Comparison of ENCODE assay signal across 8 cellular contexts in genomic region chr19:1260749-1261511, GRCh38. TPM values are rescaled to one million over a fixed set of nuclear protein-coding genes. Genes with fewer than 3 reads are reported as not detected.
A peak's percentile ranks its signal among the peaks of the same experiment; 100 is the strongest.
DNase-seq lines count a peak whose midpoint lies in the region; ATAC-seq, FAIRE-seq and TF ChIP-seq lines count a peak whose summit lies in the region.

No MANE protein-coding gene starts in this region.

- TF ChIP-seq CTCF in H1 (IDR thresholded peaks at IDR 0.05; ENCODE audit: control extremely low read depth in 1 of 3, insufficient read depth in 1 of 3, low read depth in 1 of 3, low read length in 3 of 3), result no peak

- H3K27me3 ChIP-seq in CD8-positive, alpha-beta memory T cell (ENCODE audit: insufficient read depth, low read length, poor library complexity, severe bottlenecking), result no peaks in the 10 kb centered on the region
- H3K27me3 ChIP-seq in HUES6 (ENCODE audit: control insufficient read depth, insufficient read depth, low read length), result no peaks in the 10 kb centered on the region
- no peaks in the 10 kb centered on the region; a peak in 1 of 7 replicates for H3K27me3 ChIP-seq in H1 (replicated peaks in 1 of 4; ENCODE audit: control insufficient read depth in 3 of 4, extremely low read depth in 1 of 4, insufficient read depth in 3 of 4, low read length in 3 of 4)

- no peak overlapping the region for H3K23ac ChIP-seq in H1 (ENCODE audit: insufficient read length)

- peak overlapping the region; percentile 88; the same call in 1 of the 2 replicates for H2BK5ac ChIP-seq in H1 (ENCODE audit: low read depth, low read length)

- peak overlapping the region; percentile 98 for H3K27ac ChIP-seq in CD8-positive, alpha-beta memory T cell (ENCODE audit: low read depth, low read length)
- peak overlapping the region; percentile 86; the same call in 1 of the 2 replicates for H3K27ac ChIP-seq in HUES6 (ENCODE audit: low read depth, low read length)
- peak overlapping the region; percentile 72; the same call in 1 of the 2 replicates for H3K27ac ChIP-seq in H1 (ENCODE audit: low read depth, low read length)

- H4K91ac ChIP-seq in H1 (replicated peaks; ENCODE audit: insufficient read length, low read length), result peak overlapping the region; percentile 88

- WGBS in H1 (ENCODE audit: extremely low coverage in 1 of 2, insufficient coverage in 1 of 2, insufficient read length in 1 of 2, insufficient replicate concordance in 2 of 2, low coverage in 1 of 2, low lambda C conversion rate in 2 of 2, missing lambda C conversion rate in 1 of 2), 2 experiments, result 2% methylated on average over 55 of the region's 82 CpGs; no CpG with 5 or more reads in 1 of the 2 experiments

- H3K36me3 ChIP-seq in CD8-positive, alpha-beta memory T cell (ENCODE audit: insufficient read depth, low read length), result peaks cover 9% of the 10 kb centered on the region
- peaks cover 24% of the 10 kb centered on the region for H3K36me3 ChIP-seq in HUES6 (ENCODE audit: control insufficient read depth, insufficient read depth, low read length)
- H3K36me3 ChIP-seq in H1 (ENCODE audit: control insufficient read depth in 2 of 4, insufficient read depth in 4 of 4, low read length in 3 of 4), result peaks cover 3 to 25% (median 7%) of the 10 kb centered on the region in 4 experiments

- H4K8ac ChIP-seq in H1 (ENCODE audit: extremely low read depth, insufficient read depth, low read length), result peak overlapping the region; percentile 45; the same call in 1 of the 2 replicates

- H2BK12ac ChIP-seq in H1 (ENCODE audit: low read depth, low read length), result peak overlapping the region; percentile 96; the same call in 1 of the 2 replicates

- H3K4ac ChIP-seq in H1 (replicated peaks; ENCODE audit: insufficient read length, low read depth, low read length), result no peak overlapping the region

- H3K79me2 ChIP-seq in H1 (ENCODE audit: control insufficient read depth in 1 of 2, insufficient read depth in 2 of 2, low read length in 2 of 2), result peaks cover 0 to 2% of the 10 kb centered on the region in 2 experiments; a peak in 1 of 4 replicates

- no peak for TF ChIP-seq POLR2A in H1 (IDR thresholded peaks at IDR 0.05; ENCODE audit: control extremely low read depth in 1 of 2, low read depth in 2 of 2, low read length in 2 of 2)

- H3K9me3 Mint-ChIP-seq in CD8-positive, alpha-beta memory T cell, result no peaks in the 10 kb centered on the region
- H3K9me3 Mint-ChIP-seq in activated CD8-positive, alpha-beta memory T cell treated with anti-CD3 and anti-CD28 coated beads, Interleukin-2, amount 10 ng/mL, durations not matched to agents 7 days and 5 days (ENCODE audit: low read depth), result no peaks in the 10 kb centered on the region

- H3K4me3 Mint-ChIP-seq in CD8-positive, alpha-beta memory T cell, result peak overlapping the region; percentile 89 to 96 (median 92)
- peak overlapping the region; percentile 96 for H3K4me3 Mint-ChIP-seq in activated CD8-positive, alpha-beta memory T cell treated with anti-CD3 and anti-CD28 coated beads, Interleukin-2, amount 10 ng/mL, durations not matched to agents 7 days and 5 days

- no peak overlapping the region for H3K14ac ChIP-seq in H1 (ENCODE audit: insufficient read length)

- no peak for TF ChIP-seq EP300 in H1 (IDR thresholded peaks at IDR 0.05; ENCODE audit: borderline replicate concordance in 1 of 2, low read depth in 2 of 2, low read length in 2 of 2)

- H3K27ac Mint-ChIP-seq in CD8-positive, alpha-beta memory T cell, result peak overlapping the region; percentile 98 to 100 (median 100)
- H3K27ac Mint-ChIP-seq in activated CD8-positive, alpha-beta memory T cell treated with anti-CD3 and anti-CD28 coated beads, Interleukin-2, amount 10 ng/mL, durations not matched to agents 7 days and 5 days, result peak overlapping the region; percentile 98

- POLR2A ChIA-PET in CD8-positive, alpha-beta memory T cell (lab: Charles Lee), result interaction anchor here (0.7 to 4.1 kb wide), 8 partner anchors 8 to 193 kb away, joined by 3 to 41 read pairs (median 5); partner anchors contain the start of gene CIRBP
- POLR2A ChIA-PET in H1 (lab: Charles Lee; ENCODE audit: partially characterized antibody), result interaction anchor here (0.9 to 19.4 kb wide), 9 partner anchors 4 to 234 kb away, joined by 3 to 456 read pairs (median 6); partner anchors contain the start of genes ATP5F1D, CBARP, CIRBP and FAM174C

- peak overlapping the region; percentile 83 for H3K9ac ChIP-seq in HUES6 (ENCODE audit: low read length)
- H3K9ac ChIP-seq in H1 (replicated peaks in 1 of 4; ENCODE audit: extremely low read depth in 1 of 4, low read depth in 3 of 4, low read length in 3 of 4), result peak overlapping the region; percentile 31 to 65 (median 50); a peak in 6 of 7 replicates

- H3K4me1 Mint-ChIP-seq in CD8-positive, alpha-beta memory T cell, result peaks cover 46 to 79% (median 48%) of the 10 kb centered on the region in 3 donors
- H3K4me1 Mint-ChIP-seq in activated CD8-positive, alpha-beta memory T cell treated with anti-CD3 and anti-CD28 coated beads, Interleukin-2, amount 10 ng/mL, durations not matched to agents 7 days and 5 days, result peaks cover 53% of the 10 kb centered on the region

- peak; percentile 95 to 99 (median 97) for DNase-seq in CD8-positive, alpha-beta memory T cell
- DNase-seq in NOMO-1 treated with dmso at 0.1 percent for 144 hours (lab: John Stamatoyannopoulos, UW; ENCODE audit: unreplicated experiment) (peak; percentile 90), H1 (ENCODE audit: low read depth in 1 of 2, low spot score in 2 of 2) (peak; percentile 93 to 98), mesenteric fat pad (ENCODE audit: low spot score) (peak; percentile 100)
- peak; percentile 98 for DNase-seq in activated CD8-positive, alpha-beta memory T cell treated with anti-CD3 and anti-CD28 coated beads, Interleukin-2, amount 10 ng/mL, durations not matched to agents 7 days and 5 days
- DNase-seq in stimulated activated CD8-positive, alpha-beta memory T cell treated with anti-CD3 and anti-CD28 coated beads, Interleukin-15, amount 100 ng/mL, for 1 hour (ENCODE audit: low read depth), result peak; percentile 90

- no peak overlapping the region for H2BK20ac ChIP-seq in H1 (ENCODE audit: low read length)

- H3K79me1 ChIP-seq in H1 (ENCODE audit: low read depth, low read length), result no peaks in the 10 kb centered on the region

- H3K4me3 ChIP-seq in CD8-positive, alpha-beta memory T cell (ENCODE audit: low read length), result peak overlapping the region; percentile 95
- H3K4me3 ChIP-seq in HUES6 (ENCODE audit: low read depth, low read length) (peak overlapping the region; percentile 80), H1 (ENCODE audit: extremely low read depth in 1 of 4, insufficient read depth in 2 of 4, low read depth in 3 of 4, low read length in 4 of 4) (peak overlapping the region; percentile 52 to 77 (median 64))

- H2BK120ac ChIP-seq in H1 (replicated peaks; ENCODE audit: low read depth, low read length), result peak overlapping the region; percentile 33

- no peak overlapping the region for H2BK15ac ChIP-seq in H1 (ENCODE audit: low read length)

- no peak for TF ChIP-seq RAD21 in H1 (IDR thresholded peaks at IDR 0.05 in 1 of 2, conservative IDR thresholded peaks at IDR 0.05 in 1 of 2; ENCODE audit: low read depth in 2 of 2, low read length in 2 of 2)

- H3K27me3 Mint-ChIP-seq in CD8-positive, alpha-beta memory T cell, result peaks cover 0 to 5% of the 10 kb centered on the region in 2 donors
- H3K27me3 Mint-ChIP-seq in activated CD8-positive, alpha-beta memory T cell treated with anti-CD3 and anti-CD28 coated beads, Interleukin-2, amount 10 ng/mL, durations not matched to agents 7 days and 5 days, result no peaks in the 10 kb centered on the region

- no peaks in the 10 kb centered on the region for H3K9me3 ChIP-seq in CD8-positive, alpha-beta memory T cell (ENCODE audit: low read length)
- no peaks in the 10 kb centered on the region for H3K9me3 ChIP-seq in HUES6 (ENCODE audit: control insufficient read depth, insufficient read depth, low read depth, low read length)
- no peaks in the 10 kb centered on the region for H3K9me3 ChIP-seq in H1 (ENCODE audit: insufficient read depth in 2 of 2, low read depth in 1 of 2, low read length in 1 of 2)

- peak overlapping the region; percentile 93 for H3K18ac ChIP-seq in H1 (ENCODE audit: extremely low read depth, low read length)

- peak overlapping the region; percentile 39 for H3K56ac ChIP-seq in H1 (replicated peaks; ENCODE audit: insufficient read length, low read depth, low read length)

- H4K5ac ChIP-seq in H1 (ENCODE audit: insufficient read length, low read depth, low read length), result peak overlapping the region; percentile 68

- ATAC-seq in GM21360 (IDR thresholded peaks at IDR 0.05; ENCODE audit: unreplicated experiment), result peak; percentile 51
- peak; percentile 78 for ATAC-seq in activated CD8-positive, alpha-beta memory T cell treated with anti-CD3 and anti-CD28 coated beads, Interleukin-2, amount 10 ng/mL, durations not matched to agents 7 days and 5 days

- peaks cover 24% of the 10 kb centered on the region; the same call in 1 of the 2 replicates for H3K23me2 ChIP-seq in H1 (ENCODE audit: low read depth, low read length)

- FAIRE-seq in H1 (lab: Jason Lieb, UNC), result no peak

- peaks cover 6 to 15% of the 10 kb centered on the region in 2 experiments for H4K20me1 ChIP-seq in H1 (replicated peaks in 1 of 2; ENCODE audit: control insufficient read depth in 1 of 2, insufficient read depth in 2 of 2, low read length in 2 of 2)

- peaks cover 4 to 30% (median 4%) of the 10 kb centered on the region in 3 donors for H3K36me3 Mint-ChIP-seq in CD8-positive, alpha-beta memory T cell
- H3K36me3 Mint-ChIP-seq in activated CD8-positive, alpha-beta memory T cell treated with anti-CD3 and anti-CD28 coated beads, Interleukin-2, amount 10 ng/mL, durations not matched to agents 7 days and 5 days, result peaks cover 7% of the 10 kb centered on the region

- no peak overlapping the region for H2AFZ ChIP-seq in H1 (ENCODE audit: low read length)

- H3K4me1 ChIP-seq in CD8-positive, alpha-beta memory T cell (ENCODE audit: insufficient read depth, low read length), result peaks cover 70% of the 10 kb centered on the region
- H3K4me1 ChIP-seq in HUES6 (ENCODE audit: control insufficient read depth, insufficient read depth, low read length) (peaks cover 68% of the 10 kb centered on the region), H1 (replicated peaks in 1 of 4; ENCODE audit: control insufficient read depth in 3 of 4, insufficient read depth in 4 of 4, low read length in 3 of 4) (peaks cover 0 to 54% (median 37%) of the 10 kb centered on the region in 4 experiments; a peak in 6 of 7 replicates)

- CTCF ChIA-PET in CD8-positive, alpha-beta memory T cell (lab: Charles Lee), result interaction anchor here (1.2 to 10.3 kb wide), 3 partner anchors 8 to 59 kb away, joined by 3 to 484 read pairs (median 4); partner anchors contain the start of gene ATP5F1D
- CTCF ChIA-PET in activated CD8-positive, alpha-beta memory T cell treated with anti-CD3 and anti-CD28 coated beads, Interleukin-2, amount 10 ng/mL, durations not matched to agents 7 days and 5 days (lab: Charles Lee), result interaction anchor here (0.6 to 17.8 kb wide), 4 partner anchors 8 to 164 kb away, joined by 3 to 723 read pairs (median 8); partner anchors contain the start of genes ATP5F1D and CBARP
- CTCF ChIA-PET in H1 (lab: Charles Lee; ENCODE audit: partially characterized antibody), result interaction anchor here (1.0 to 15.9 kb wide), 5 partner anchors 9 to 222 kb away, joined by 3 to 212 read pairs (median 3); partner anchors contain the start of gene ATP5F1D

- 0 out of 2 replicates have a peak overlapping the region, but pooled peaks have one; percentile 53 for H2AK5ac ChIP-seq in H1 (ENCODE audit: low read depth, low read length)

- H3K4me2 ChIP-seq in H1 (ENCODE audit: insufficient read depth in 1 of 2, low read depth in 2 of 2, low read length in 2 of 2), result peak overlapping the region; percentile 83 to 94

RNA-seq across cellular contexts. Expression of gene CIRBP, which starts 8.2 kb away (rescaled TPM):
- 100 to 1,000 TPM; 253 to 258 TPM for total RNA-seq in CD8-positive, alpha-beta memory T cell
- polyA plus RNA-seq in CD8-positive, alpha-beta memory T cell, result 238 TPM
- total RNA-seq in activated CD8-positive, alpha-beta memory T cell treated with anti-CD3 and anti-CD28 coated beads, Interleukin-2, amount 10 ng/mL, durations not matched to agents 7 days and 5 days, result 100 to 1,000 TPM; 189 to 210 TPM
- 175 TPM in 2 replicates for total RNA-seq in H1 (2021; fragmentation: NEBNext Ultra II Directional; extraction: Animal tissue kit (Norgen Biotek cat#: 25700))
- polyA plus RNA-seq in H1 (2011; rRNA removed), result 199 and 331 TPM in 2 replicates
- 472 TPM for polyA plus RNA-seq in H1 (2011; cell fraction: cytosol; rRNA removed)
- 581 TPM for polyA plus RNA-seq in H1 (2011; cell fraction: nucleus; rRNA removed)
- polyA plus RNA-seq in H1 (2012, experiment 1 of 2), result 213 to 357 TPM (median 316 TPM) in 4 replicates
- polyA plus RNA-seq in H1 (2012, experiment 2 of 2), result 95.1 TPM
- polyA plus RNA-seq in H1 (2013, experiment 1 of 2), result 151 TPM
- 135 TPM for polyA plus RNA-seq in H1 (2013, experiment 2 of 2)
- 44.5 and 56.0 TPM in 2 replicates for polyA minus RNA-seq in H1 (2011; rRNA and poly(A)+ RNA removed)
- polyA minus RNA-seq in H1 (2011; cell fraction: cytosol; rRNA and poly(A)+ RNA removed), result 77.4 TPM
- 99.9 TPM for polyA minus RNA-seq in H1 (2011; cell fraction: nucleus; rRNA and poly(A)+ RNA removed)
- total RNA-seq in mesenteric fat pad, result 243 TPM

RNA-seq across cellular contexts. Expression of gene MIDN, which starts 12.5 kb away (rescaled TPM):
- 10 to 100 TPM; 39.8 to 45.3 TPM for total RNA-seq in CD8-positive, alpha-beta memory T cell
- 14.6 TPM for polyA plus RNA-seq in CD8-positive, alpha-beta memory T cell
- 10 to 100 TPM; 73.3 to 88.6 TPM for total RNA-seq in activated CD8-positive, alpha-beta memory T cell treated with anti-CD3 and anti-CD28 coated beads, Interleukin-2, amount 10 ng/mL, durations not matched to agents 7 days and 5 days
- 159 and 166 TPM in 2 replicates for total RNA-seq in H1 (2021; fragmentation: NEBNext Ultra II Directional; extraction: Animal tissue kit (Norgen Biotek cat#: 25700))
- 39.8 and 86.0 TPM in 2 replicates for polyA plus RNA-seq in H1 (2011; rRNA removed)
- polyA plus RNA-seq in H1 (2011; cell fraction: cytosol; rRNA removed), result 38.5 TPM
- 85.2 TPM for polyA plus RNA-seq in H1 (2011; cell fraction: nucleus; rRNA removed)
- polyA plus RNA-seq in H1 (2012, experiment 1 of 2), result 58.2 to 110 TPM (median 92.2 TPM) in 4 replicates
- polyA plus RNA-seq in H1 (2012, experiment 2 of 2), result 90.5 TPM
- polyA plus RNA-seq in H1 (2013, experiment 1 of 2), result 95.6 TPM
- polyA plus RNA-seq in H1 (2013, experiment 2 of 2), result 90.3 TPM
- polyA minus RNA-seq in H1 (2011; rRNA and poly(A)+ RNA removed), result 10.3 and 14.3 TPM in 2 replicates
- polyA minus RNA-seq in H1 (2011; cell fraction: cytosol; rRNA and poly(A)+ RNA removed), result 86.0 TPM
- polyA minus RNA-seq in H1 (2011; cell fraction: nucleus; rRNA and poly(A)+ RNA removed), result 55.2 TPM
- total RNA-seq in mesenteric fat pad, result 156 TPM

RNA-seq across cellular contexts. Expression of gene FAM174C, which starts 14.4 kb away (rescaled TPM):
- 100 to 1,000 TPM; 113 TPM for total RNA-seq in CD8-positive, alpha-beta memory T cell
- polyA plus RNA-seq in CD8-positive, alpha-beta memory T cell, result 100 TPM
- 10 to 100 TPM; 54.7 to 60.3 TPM for total RNA-seq in activated CD8-positive, alpha-beta memory T cell treated with anti-CD3 and anti-CD28 coated beads, Interleukin-2, amount 10 ng/mL, durations not matched to agents 7 days and 5 days
- 44.5 and 54.6 TPM in 2 replicates for total RNA-seq in H1 (2021; fragmentation: NEBNext Ultra II Directional; extraction: Animal tissue kit (Norgen Biotek cat#: 25700))
- 125 and 159 TPM in 2 replicates for polyA plus RNA-seq in H1 (2011; rRNA removed)
- polyA plus RNA-seq in H1 (2011; cell fraction: cytosol; rRNA removed), result 76.1 TPM
- polyA plus RNA-seq in H1 (2011; cell fraction: nucleus; rRNA removed), result 72.4 TPM
- polyA plus RNA-seq in H1 (2012, experiment 1 of 2), result 39.9 to 68.4 TPM (median 61.5 TPM) in 4 replicates
- polyA plus RNA-seq in H1 (2012, experiment 2 of 2), result 79.3 TPM
- 50.0 TPM for polyA plus RNA-seq in H1 (2013, experiment 1 of 2)
- 59.2 TPM for polyA plus RNA-seq in H1 (2013, experiment 2 of 2)
- polyA minus RNA-seq in H1 (2011; rRNA and poly(A)+ RNA removed), result 6.8 and 9.7 TPM in 2 replicates
- 22.8 TPM for polyA minus RNA-seq in H1 (2011; cell fraction: cytosol; rRNA and poly(A)+ RNA removed)
- polyA minus RNA-seq in H1 (2011; cell fraction: nucleus; rRNA and poly(A)+ RNA removed), result 20.8 TPM
- 53.2 TPM for total RNA-seq in mesenteric fat pad

RNA-seq across cellular contexts. Expression of gene ATP5F1D, which starts 19.4 kb away (rescaled TPM):
- 100 to 1,000 TPM; 179 to 180 TPM for total RNA-seq in CD8-positive, alpha-beta memory T cell
- 271 TPM for polyA plus RNA-seq in CD8-positive, alpha-beta memory T cell
- 100 to 1,000 TPM; 190 to 221 TPM for total RNA-seq in activated CD8-positive, alpha-beta memory T cell treated with anti-CD3 and anti-CD28 coated beads, Interleukin-2, amount 10 ng/mL, durations not matched to agents 7 days and 5 days
- total RNA-seq in H1 (2021; fragmentation: NEBNext Ultra II Directional; extraction: Animal tissue kit (Norgen Biotek cat#: 25700)), result 174 and 182 TPM in 2 replicates
- 249 and 338 TPM in 2 replicates for polyA plus RNA-seq in H1 (2011; rRNA removed)
- 142 TPM for polyA plus RNA-seq in H1 (2011; cell fraction: cytosol; rRNA removed)
- polyA plus RNA-seq in H1 (2011; cell fraction: nucleus; rRNA removed), result 120 TPM
- polyA plus RNA-seq in H1 (2012, experiment 1 of 2), result 87.3 to 189 TPM (median 180 TPM) in 4 replicates
- 328 TPM for polyA plus RNA-seq in H1 (2012, experiment 2 of 2)
- polyA plus RNA-seq in H1 (2013, experiment 1 of 2), result 148 TPM
- 145 TPM for polyA plus RNA-seq in H1 (2013, experiment 2 of 2)
- polyA minus RNA-seq in H1 (2011; rRNA and poly(A)+ RNA removed), result 13.4 and 18.6 TPM in 2 replicates
- polyA minus RNA-seq in H1 (2011; cell fraction: cytosol; rRNA and poly(A)+ RNA removed), result 118 TPM
- polyA minus RNA-seq in H1 (2011; cell fraction: nucleus; rRNA and poly(A)+ RNA removed), result 40.2 TPM
- 189 TPM for total RNA-seq in mesenteric fat pad

RNA-seq across cellular contexts. Expression of gene CBARP, which starts 23.1 kb away (rescaled TPM):
- total RNA-seq in CD8-positive, alpha-beta memory T cell, result under 1 TPM; 0.22 to 0.80 TPM
- not detected for polyA plus RNA-seq in CD8-positive, alpha-beta memory T cell
- under 1 TPM; 0.29 to 0.52 TPM for total RNA-seq in activated CD8-positive, alpha-beta memory T cell treated with anti-CD3 and anti-CD28 coated beads, Interleukin-2, amount 10 ng/mL, durations not matched to agents 7 days and 5 days
- 14.7 and 18.0 TPM in 2 replicates for total RNA-seq in H1 (2021; fragmentation: NEBNext Ultra II Directional; extraction: Animal tissue kit (Norgen Biotek cat#: 25700))
- 4.9 and 11.6 TPM in 2 replicates for polyA plus RNA-seq in H1 (2011; rRNA removed)
- 7.4 TPM for polyA plus RNA-seq in H1 (2011; cell fraction: cytosol; rRNA removed)
- polyA plus RNA-seq in H1 (2011; cell fraction: nucleus; rRNA removed), result 39.9 TPM
- 4.2 to 12.2 TPM (median 10.1 TPM) in 4 replicates for polyA plus RNA-seq in H1 (2012, experiment 1 of 2)
- polyA plus RNA-seq in H1 (2012, experiment 2 of 2), result 3.2 TPM
- 11.0 TPM for polyA plus RNA-seq in H1 (2013, experiment 1 of 2)
- 9.9 TPM for polyA plus RNA-seq in H1 (2013, experiment 2 of 2)
- polyA minus RNA-seq in H1 (2011; rRNA and poly(A)+ RNA removed), result 2.0 and 2.2 TPM in 2 replicates
- 8.2 TPM for polyA minus RNA-seq in H1 (2011; cell fraction: cytosol; rRNA and poly(A)+ RNA removed)
- 11.6 TPM for polyA minus RNA-seq in H1 (2011; cell fraction: nucleus; rRNA and poly(A)+ RNA removed)
- total RNA-seq in mesenteric fat pad, result 6.2 TPM

Comparison
In these comparisons a context has a peak if more than half of its experiments do, and no peak if none do; other contexts are left out.
1. Peak in every context shown above with its lines: DNase-seq, ATAC-seq, H3K4me3 ChIP-seq and H3K27ac ChIP-seq.